10 cellular contexts compared by ENCODE assay signal in genomic region chr9:129557192-129558036, GRCh38.
DNase-seq lines count a peak whose midpoint lies in the region; ATAC-seq and TF ChIP-seq lines count a peak whose summit lies in the region.
"Had no signal": no experiment of that assay in that cellular context is flagged by ENCODE, and none has a peak within 500 bp of the region (broad histone marks: within the 10 kb centered on the region; RNA-seq: fewer than 3 reads in every experiment).

No MANE protein-coding gene starts in this region.

- H3K27ac ChIP-seq in H9 (ENCODE audit: insufficient read length, low read depth, low read length) (no peak overlapping the region), prostate gland (peak overlapping the region; percentile 64 to 66)

- H3K27me3 Mint-ChIP-seq in H9 (ENCODE audit: low read depth) (peaks cover 19% of the 10 kb centered on the region), glutamatergic neuron (ENCODE audit: unreplicated experiment) (peaks cover 2% of the 10 kb centered on the region)
- no peaks in the 10 kb centered on the region for H3K27me3 Mint-ChIP-seq in activated naive CD8-positive, alpha-beta T cell treated with anti-CD3 and anti-CD28 coated beads for 36 hours

- H3K27ac Mint-ChIP-seq in H9, result peak overlapping the region; percentile 96 to 99 (median 96)
- H3K27ac Mint-ChIP-seq in glutamatergic neuron (ENCODE audit: unreplicated experiment), result no peak overlapping the region
- no peak overlapping the region for H3K27ac Mint-ChIP-seq in activated naive CD8-positive, alpha-beta T cell treated with anti-CD3 and anti-CD28 coated beads for 36 hours
- H3K27ac Mint-ChIP-seq: memory B cell had no signal

- H2BK5ac ChIP-seq in H9 (ENCODE audit: insufficient read length, low read length), result no peak overlapping the region

- H3K9me3 ChIP-seq in H9 (ENCODE audit: control insufficient read depth, low read depth, low read length) (no peaks in the 10 kb centered on the region), prostate gland (no peaks in the 10 kb centered on the region)

- no peak overlapping the region for H2AFZ ChIP-seq in H9 (ENCODE audit: low read length)

- no peak overlapping the region for H3K4me3 ChIP-seq in prostate gland

- H3K14ac ChIP-seq in H9 (ENCODE audit: insufficient read depth, low read length), result peak overlapping the region; percentile 61

- H3K4ac ChIP-seq in H9 (ENCODE audit: low read depth, low read length), result no peak overlapping the region; the same call in 1 of the 2 replicates

- peak overlapping the region; percentile 70 for H3K18ac ChIP-seq in H9 (ENCODE audit: insufficient read length, low read depth, low read length)

- H4K91ac ChIP-seq in H9 (ENCODE audit: insufficient read length, low read depth, low read length), result peak overlapping the region; percentile 58

- H3K79me1 ChIP-seq in H9 (ENCODE audit: insufficient read depth, low read depth, low read length, poor library complexity, severe bottlenecking), result no peaks in the 10 kb centered on the region

- TF ChIP-seq CTCF in H9 (conservative IDR thresholded peaks at IDR 0.05) (no peak), glutamatergic neuron (IDR thresholded peaks at IDR 0.05; ENCODE audit: partially characterized antibody, unreplicated experiment) (no peak), prostate gland (IDR thresholded peaks at IDR 0.05) (no peak)

- H3K36me3 ChIP-seq in prostate gland, result no peaks in the 10 kb centered on the region

- H3K23me2 ChIP-seq in H9 (ENCODE audit: insufficient read length, low read depth, low read length, poor library complexity, severe bottlenecking), result peaks cover 5% of the 10 kb centered on the region

- no peak overlapping the region for H2AK5ac ChIP-seq in H9 (ENCODE audit: insufficient read length, low read length)

- H4K8ac ChIP-seq in H9 (replicated peaks; ENCODE audit: insufficient read length, low read depth, low read length), result no peak overlapping the region

- H3K4me1 ChIP-seq in H9 (ENCODE audit: insufficient read depth, low read length), result peaks cover 11% of the 10 kb centered on the region; the same call in 1 of the 2 replicates
- H3K4me1 ChIP-seq in prostate gland (replicated peaks), result no peaks in the 10 kb centered on the region

- H2BK120ac ChIP-seq in H9 (ENCODE audit: low read depth, low read length, poor library complexity, severe bottlenecking), result peak overlapping the region; percentile 55

- TF ChIP-seq POLR2A in prostate gland (IDR thresholded peaks at IDR 0.05), result no peak

- DNase-seq in H9 (peak; percentile 98), RPMI7951 (ENCODE audit: low read depth) (peak; percentile 40), glutamatergic neuron (peak; percentile 45), prostate gland (ENCODE audit: low spot score) (no peak), RKO (ENCODE audit: low spot score) (no peak)
- no peak for DNase-seq in activated naive CD8-positive, alpha-beta T cell treated with anti-CD3 and anti-CD28 coated beads for 36 hours
- DNase-seq: NCI-H1105 treated with DMSO at 0.1 percent for 48 hours had no signal

- H4K5ac ChIP-seq in H9 (ENCODE audit: insufficient read length, low read depth, low read length), result no peak overlapping the region

- H3K27me3 ChIP-seq in H9 (ENCODE audit: insufficient read depth, low read length) (no peaks in the 10 kb centered on the region), prostate gland (replicated peaks; ENCODE audit: insufficient read depth) (no peaks in the 10 kb centered on the region)

- H3K4me3 Mint-ChIP-seq in H9 (peak overlapping the region; percentile 56 to 60), glutamatergic neuron (ENCODE audit: unreplicated experiment) (peak overlapping the region; percentile 32)
- no peak overlapping the region for H3K4me3 Mint-ChIP-seq in activated naive CD8-positive, alpha-beta T cell treated with anti-CD3 and anti-CD28 coated beads for 36 hours
- H3K4me3 Mint-ChIP-seq: memory B cell had no signal

- H3K79me2 ChIP-seq in H9 (ENCODE audit: insufficient read depth, low read length), result no peaks in the 10 kb centered on the region

- peak overlapping the region; percentile 21 for H3K4me2 ChIP-seq in H9 (ENCODE audit: insufficient read depth, insufficient read length, low read length)

- no CpG with 5 or more reads among the region's 24 CpGs for WGBS in H9 (ENCODE audit: extremely low coverage, insufficient read length, low lambda C conversion rate)
- 35% methylated on average over 24 of the region's 24 CpGs for WGBS in prostate gland

- H3T11ph ChIP-seq in H9 (ENCODE audit: low read length), result no peak overlapping the region

- no peak overlapping the region for H2BK15ac ChIP-seq in H9 (ENCODE audit: low read depth, low read length)

- H3K9me3 Mint-ChIP-seq in H9 (no peaks in the 10 kb centered on the region; a peak in 1 of 5 replicates), glutamatergic neuron (ENCODE audit: unreplicated experiment) (peaks cover 5% of the 10 kb centered on the region)
- no peaks in the 10 kb centered on the region for H3K9me3 Mint-ChIP-seq in activated naive CD8-positive, alpha-beta T cell treated with anti-CD3 and anti-CD28 coated beads for 36 hours
- H3K9me3 Mint-ChIP-seq: memory B cell had no signal

- no peak overlapping the region for H3K23ac ChIP-seq in H9 (ENCODE audit: insufficient read length, low read depth, low read length)

- no peaks in the 10 kb centered on the region; a peak in 1 of 7 replicates for H3K36me3 Mint-ChIP-seq in H9 (ENCODE audit: insufficient read depth in 1 of 3, low read depth in 3 of 3)
- no peaks in the 10 kb centered on the region for H3K36me3 Mint-ChIP-seq in glutamatergic neuron (ENCODE audit: unreplicated experiment)
- no peaks in the 10 kb centered on the region for H3K36me3 Mint-ChIP-seq in activated naive CD8-positive, alpha-beta T cell treated with anti-CD3 and anti-CD28 coated beads for 36 hours
- H3K36me3 Mint-ChIP-seq: memory B cell had no signal

- H3K4me1 Mint-ChIP-seq in H9 (peaks cover 55 to 76% of the 10 kb centered on the region in 2 experiments), glutamatergic neuron (ENCODE audit: low read depth, unreplicated experiment) (peaks cover 24% of the 10 kb centered on the region)
- peaks cover 1% of the 10 kb centered on the region for H3K4me1 Mint-ChIP-seq in activated naive CD8-positive, alpha-beta T cell treated with anti-CD3 and anti-CD28 coated beads for 36 hours
- H3K4me1 Mint-ChIP-seq: memory B cell had no signal

- H4K20me1 ChIP-seq in H9 (ENCODE audit: control insufficient read depth, insufficient read depth, insufficient read length), result no peaks in the 10 kb centered on the region

- no peak overlapping the region for H2BK20ac ChIP-seq in H9 (ENCODE audit: low read depth, low read length, poor library complexity, severe bottlenecking)

- ATAC-seq in HG03521 (IDR thresholded peaks at IDR 0.05; ENCODE audit: unreplicated experiment) (no peak), HG03025 (IDR thresholded peaks at IDR 0.05; ENCODE audit: low FRiP score, unreplicated experiment) (no peak)

- no peak overlapping the region for H3K56ac ChIP-seq in H9 (ENCODE audit: insufficient read length, low read depth, low read length)

- no peak overlapping the region for H2BK12ac ChIP-seq in H9 (ENCODE audit: insufficient read length, low read depth, low read length)

- H3K9ac ChIP-seq in H9 (ENCODE audit: extremely low read depth, insufficient read length, low read length), result no peak overlapping the region

- intact Hi-C loops in prostate gland (cut with DNase I), result loop anchor here (5.0 kb wide), 1 partner anchor 40 kb away; no protein-coding TSS in a partner anchor

Comparison
In these comparisons a context has a peak if more than half of its experiments do, and no peak if none do; other contexts are left out.
1. DNase-seq: peak in H9 (single experiment), RPMI7951 (single experiment) and glutamatergic neuron (single experiment); none in prostate gland (single experiment), activated naive CD8-positive, alpha-beta T cell treated with anti-CD3 and anti-CD28 coated beads for 36 hours (single experiment) and RKO (single experiment).
2. H3K27ac Mint-ChIP-seq: peak in H9 (3 of 3); none in glutamatergic neuron (single experiment) and activated naive CD8-positive, alpha-beta T cell treated with anti-CD3 and anti-CD28 coated beads for 36 hours (single experiment).